Comparison of ENCODE assay signal across 10 cellular contexts in genomic region chr11:79092791-79093313, GRCh38.
DNase-seq lines count a peak whose midpoint lies in the region; ATAC-seq and TF ChIP-seq lines count a peak whose summit lies in the region.
"Had no signal": no experiment of that assay in that cellular context is flagged by ENCODE, and none has a peak within 500 bp of the region (broad histone marks: within the 10 kb centered on the region; RNA-seq: fewer than 3 reads in every experiment).

No MANE protein-coding gene starts in this region.

- H2AK5ac ChIP-seq in H9 (ENCODE audit: insufficient read length, low read length) = no peak overlapping the region

- no peak overlapping the region for H3K9ac ChIP-seq in H9 (ENCODE audit: extremely low read depth, insufficient read length, low read length)

- no peak overlapping the region for H3K56ac ChIP-seq in H9 (ENCODE audit: insufficient read length, low read depth, low read length)

- H2AFZ ChIP-seq in H9 (ENCODE audit: low read length) = no peak overlapping the region

- no peak overlapping the region for H3T11ph ChIP-seq in H9 (ENCODE audit: low read length)

- DNase-seq in H4 (ENCODE audit: low spot score) = peak; percentile 70
- peak; percentile 71 for DNase-seq in NOMO-1 treated with dmso at 0.1 percent for 144 hours (lab: John Stamatoyannopoulos, UW; ENCODE audit: unreplicated experiment)
- DNase-seq in epithelial cell of prostate (ENCODE audit: low read depth, low spot score) = peak; percentile 100
- peak in 1 of 2 donors; percentile 23 for DNase-seq in psoas muscle
- DNase-seq in NCI-H2196 (lab: John Stamatoyannopoulos, UW; ENCODE audit: unreplicated experiment) = no peak
- no peak for DNase-seq in H9
- no peak for DNase-seq in OCI-M2 (lab: John Stamatoyannopoulos, UW; ENCODE audit: unreplicated experiment)

- H3K4me1 ChIP-seq in psoas muscle (peaks cover 3% of the 10 kb centered on the region), H9 (ENCODE audit: insufficient read depth, low read length) (no peaks in the 10 kb centered on the region)

- ATAC-seq in psoas muscle = peak; percentile 76 to 87 (median 82)
- ATAC-seq in HG03521 (IDR thresholded peaks at IDR 0.05; ENCODE audit: unreplicated experiment) = no peak

- no peak overlapping the region for H2BK5ac ChIP-seq in H9 (ENCODE audit: insufficient read length, low read length)

- H4K20me1 ChIP-seq in H9 (ENCODE audit: control insufficient read depth, insufficient read depth, insufficient read length) = no peaks in the 10 kb centered on the region

- H3K27ac ChIP-seq in epithelial cell of prostate (peak overlapping the region; percentile 46), psoas muscle (no peak overlapping the region), H9 (ENCODE audit: insufficient read length, low read depth, low read length) (no peak overlapping the region)

- no peak overlapping the region for H3K27ac Mint-ChIP-seq in H9
- H3K27ac Mint-ChIP-seq: progenitor cell of endocrine pancreas; stimulated activated naive CD8-positive, alpha-beta T cell treated with anti-CD3 and anti-CD28 coated beads, Interleukin-15, Interleukin-2, amounts not matched to agents 100 ng/mL and 50 ng/mL, for 24 hours had no signal

- no peak overlapping the region for H4K5ac ChIP-seq in H9 (ENCODE audit: insufficient read length, low read depth, low read length)

- H4K91ac ChIP-seq in H9 (ENCODE audit: insufficient read length, low read depth, low read length) = no peak overlapping the region

- no peak overlapping the region for H3K14ac ChIP-seq in H9 (ENCODE audit: insufficient read depth, low read length)

- no peaks in the 10 kb centered on the region for H3K36me3 Mint-ChIP-seq in H9 (ENCODE audit: insufficient read depth in 1 of 3, low read depth in 3 of 3)

- peaks cover 6% of the 10 kb centered on the region for H3K27me3 Mint-ChIP-seq in H9 (ENCODE audit: low read depth)
- H3K27me3 Mint-ChIP-seq: progenitor cell of endocrine pancreas; stimulated activated naive CD8-positive, alpha-beta T cell treated with anti-CD3 and anti-CD28 coated beads, Interleukin-15, Interleukin-2, amounts not matched to agents 100 ng/mL and 50 ng/mL, for 24 hours had no signal

- H3K4me3 ChIP-seq in psoas muscle = no peak overlapping the region

- no peak overlapping the region for H3K4me2 ChIP-seq in H9 (ENCODE audit: insufficient read depth, insufficient read length, low read length)

- H3K18ac ChIP-seq in H9 (ENCODE audit: insufficient read length, low read depth, low read length) = no peak overlapping the region

- H3K4ac ChIP-seq in H9 (ENCODE audit: low read depth, low read length) = no peak overlapping the region

- no peaks in the 10 kb centered on the region for H3K36me3 ChIP-seq in psoas muscle (ENCODE audit: insufficient read depth in 1 of 2, low read depth in 1 of 2)

- peaks cover 0 to 2% of the 10 kb centered on the region in 2 experiments; a peak in 1 of 5 replicates for H3K9me3 Mint-ChIP-seq in H9
- H3K9me3 Mint-ChIP-seq: stimulated activated naive CD8-positive, alpha-beta T cell treated with anti-CD3 and anti-CD28 coated beads, Interleukin-15, Interleukin-2, amounts not matched to agents 100 ng/mL and 50 ng/mL, for 24 hours had no signal

- H4K8ac ChIP-seq in H9 (replicated peaks; ENCODE audit: insufficient read length, low read depth, low read length) = no peak overlapping the region

- no peaks in the 10 kb centered on the region for H3K79me2 ChIP-seq in H9 (ENCODE audit: insufficient read depth, low read length)

- no peak overlapping the region for H2BK120ac ChIP-seq in H9 (ENCODE audit: low read depth, low read length, poor library complexity, severe bottlenecking)

- H2BK15ac ChIP-seq in H9 (ENCODE audit: low read depth, low read length) = no peak overlapping the region

- H3K4me1 Mint-ChIP-seq in H9 = peaks cover 25 to 36% of the 10 kb centered on the region in 2 experiments

- H2BK12ac ChIP-seq in H9 (ENCODE audit: insufficient read length, low read depth, low read length) = no peak overlapping the region

- no peaks in the 10 kb centered on the region for H3K79me1 ChIP-seq in H9 (ENCODE audit: insufficient read depth, low read depth, low read length, poor library complexity, severe bottlenecking)

- no peaks in the 10 kb centered on the region for H3K23me2 ChIP-seq in H9 (ENCODE audit: insufficient read length, low read depth, low read length, poor library complexity, severe bottlenecking)

- no peak overlapping the region for H3K4me3 Mint-ChIP-seq in H9
- H3K4me3 Mint-ChIP-seq: stimulated activated naive CD8-positive, alpha-beta T cell treated with anti-CD3 and anti-CD28 coated beads, Interleukin-15, Interleukin-2, amounts not matched to agents 100 ng/mL and 50 ng/mL, for 24 hours had no signal

- H2BK20ac ChIP-seq in H9 (ENCODE audit: low read depth, low read length, poor library complexity, severe bottlenecking) = no peak overlapping the region

- no peak overlapping the region for H3K23ac ChIP-seq in H9 (ENCODE audit: insufficient read length, low read depth, low read length)

- no peak for TF ChIP-seq CTCF in psoas muscle (IDR thresholded peaks at IDR 0.05)
- no peak for TF ChIP-seq CTCF in H9 (conservative IDR thresholded peaks at IDR 0.05)

- no peaks in the 10 kb centered on the region for H3K9me3 ChIP-seq in psoas muscle
- no peaks in the 10 kb centered on the region for H3K9me3 ChIP-seq in H9 (ENCODE audit: control insufficient read depth, low read depth, low read length)

- 76 to 89% (median 81%) methylated on average over 1 of the region's 1 CpG for WGBS in psoas muscle, 3 donors
- no CpG with 5 or more reads among the region's 1 CpG for WGBS in H9 (ENCODE audit: extremely low coverage, insufficient read length, low lambda C conversion rate)

- H3K27me3 ChIP-seq in psoas muscle (ENCODE audit: insufficient read depth in 3 of 3, low read length in 2 of 3) = peaks cover 0 to 2% (median 0%) of the 10 kb centered on the region in 3 donors
- no peaks in the 10 kb centered on the region for H3K27me3 ChIP-seq in H9 (ENCODE audit: insufficient read depth, low read length)

- intact Hi-C loops in psoas muscle (cut with DNase I) = no loop called here

Comparison
In these comparisons a context has a peak if more than half of its experiments do, and no peak if none do; other contexts are left out.
1. DNase-seq: peak in H4 (single experiment), NOMO-1 treated with dmso at 0.1 percent for 144 hours (single experiment) and epithelial cell of prostate (single experiment); none in NCI-H2196 (single experiment), H9 (single experiment) and OCI-M2 (single experiment).